Comparison of ENCODE assay signal across 10 cellular contexts in the genomic region with DNA sequence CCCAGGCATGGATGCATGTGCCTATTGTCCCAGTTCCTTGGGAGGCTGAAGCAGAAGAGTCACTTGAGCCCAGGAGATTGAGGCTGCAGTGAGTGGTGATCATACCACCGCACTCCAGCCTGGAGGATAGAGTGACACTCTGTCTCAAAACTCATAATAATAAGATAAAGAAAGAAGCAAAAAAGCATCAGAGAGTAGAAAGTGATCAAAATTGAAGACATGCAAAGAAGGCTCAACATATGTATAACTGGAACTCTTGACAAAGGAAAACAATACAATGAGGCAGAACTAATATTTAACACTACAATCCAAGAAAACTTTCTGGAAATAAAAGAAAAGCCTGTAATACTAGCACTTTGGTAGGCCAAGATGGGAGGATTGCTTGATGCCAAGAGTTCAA. TPM values are rescaled to one million over a fixed set of nuclear protein-coding genes. Genes with fewer than 3 reads are reported as not detected.
"Had no signal": no experiment of that assay in that cellular context is flagged by ENCODE, and none has a peak within 500 bp of the region (broad histone marks: within the 10 kb centered on the region; RNA-seq: fewer than 3 reads in every experiment).

No MANE protein-coding gene starts in this region.

- H3K4me3 ChIP-seq: GM23338 had no signal

- H3K27ac ChIP-seq: HL-60, KMS-11 had no signal

- H3K9ac ChIP-seq: KMS-11 had no signal

- H2AFZ ChIP-seq: GM23338 had no signal

- ATAC-seq: GM23338 had no signal

- H3K4me2 ChIP-seq: GM23338, KMS-11 had no signal

- DNase-seq: H9, HCEC 1CT, HFFc6, IMR-90, KBM-7 had no signal

- FAIRE-seq: H1, H54 had no signal

RNA-seq across cellular contexts. Expression of gene COCH, which starts 48.3 kb away (rescaled TPM):
- total RNA-seq: HFFc6 had no signal
